Comparison of ENCODE assay signal across 8 cellular contexts in the genomic region with DNA sequence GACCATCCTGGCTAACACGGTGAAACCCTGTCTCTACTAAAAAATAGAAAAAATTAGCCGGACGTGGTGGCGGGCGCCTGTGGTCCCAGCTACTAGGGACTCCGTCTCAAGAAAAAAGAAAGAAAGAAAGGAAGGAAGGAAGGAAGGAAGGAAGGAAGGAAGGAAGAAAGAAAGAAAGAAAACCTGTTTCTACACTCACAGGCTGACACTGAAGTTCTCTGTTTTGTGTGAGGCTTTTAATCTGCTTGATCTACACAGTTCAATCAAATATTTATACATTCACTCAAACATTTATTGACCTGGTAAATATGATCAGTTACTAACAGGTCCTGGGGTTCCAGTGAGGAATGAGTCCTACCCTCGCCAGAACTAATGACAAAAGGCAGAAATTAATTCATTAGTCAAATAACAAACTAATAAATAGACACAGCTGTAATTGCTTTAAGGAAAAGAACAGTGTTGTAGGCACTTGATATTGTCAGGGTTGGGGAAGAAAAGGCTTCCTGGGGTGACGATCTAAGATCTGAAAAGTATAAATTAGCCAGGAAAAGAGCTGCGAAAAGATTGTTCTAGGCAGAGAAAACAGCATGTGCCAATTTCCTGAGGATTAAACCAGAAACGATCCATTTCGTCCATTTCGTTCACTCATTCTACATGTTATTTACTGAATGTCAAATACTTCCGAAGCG. TPM values are rescaled to one million over a fixed set of nuclear protein-coding genes. Genes with fewer than 3 reads are reported as not detected.
DNase-seq lines count a peak whose midpoint lies in the region; ATAC-seq, FAIRE-seq and TF ChIP-seq lines count a peak whose summit lies in the region.

No MANE protein-coding gene starts in this region.

- no peak overlapping the region for H4K8ac ChIP-seq in mesendoderm (ENCODE audit: low read depth, low read length)

- H3K27me3 ChIP-seq in left ventricle myocardium inferior (ENCODE audit: low read depth), result no peaks in the 10 kb centered on the region
- H3K27me3 ChIP-seq in body of pancreas, result no peaks in the 10 kb centered on the region
- H3K27me3 ChIP-seq in mesendoderm (ENCODE audit: insufficient read depth, low read length, poor library complexity), result no peaks in the 10 kb centered on the region
- no peaks in the 10 kb centered on the region for H3K27me3 ChIP-seq in uterus

- peak overlapping the region; percentile 89 for H3K27ac ChIP-seq in left ventricle myocardium inferior (replicated peaks)
- peak overlapping the region; percentile 82 to 88 (median 88) for H3K27ac ChIP-seq in body of pancreas
- no peak overlapping the region for H3K27ac ChIP-seq in mesendoderm (ENCODE audit: low read depth, low read length)
- H3K27ac ChIP-seq in uterus, result peak overlapping the region; percentile 86 to 91

- peak overlapping the region; percentile 57 for H3K9ac ChIP-seq in mesendoderm (ENCODE audit: low read length)

- peaks cover 16% of the 10 kb centered on the region for H3K79me1 ChIP-seq in mesendoderm (ENCODE audit: low read length)

- intact Hi-C loops in left ventricle myocardium inferior (cut with micrococcal nuclease) (no loop called here), Right ventricle myocardium inferior (cut with DNase I) (loop anchor here (1.0 to 5.0 kb wide), 4 partner anchors 27 to 73 kb away; a partner anchor contains a TSS), body of pancreas (cut with DNase I) (no loop called here), uterus (cut with DNase I; ENCODE audit: low total_unique reads) (no loop called here)

- no peak overlapping the region for H2BK120ac ChIP-seq in mesendoderm (ENCODE audit: low read depth, low read length)

- no peak for FAIRE-seq in D721Med (lab: Jason Lieb, UNC)

- 10 to 14% methylated on average over 14 of the region's 14 CpGs for WGBS in body of pancreas, 2 donors
- WGBS in mesendoderm (ENCODE audit: extremely low coverage, insufficient coverage, low lambda C conversion rate), result no CpG with 5 or more reads among the region's 14 CpGs

- H3K18ac ChIP-seq in mesendoderm (ENCODE audit: low read length), result no peak overlapping the region

- no peak overlapping the region for H2BK15ac ChIP-seq in mesendoderm (replicated peaks; ENCODE audit: low read depth)

- H3K4me3 ChIP-seq in left ventricle myocardium inferior, result peak overlapping the region; percentile 78
- H3K4me3 ChIP-seq in body of pancreas, result no peak overlapping the region
- no peak overlapping the region for H3K4me3 ChIP-seq in mesendoderm (ENCODE audit: low read length)
- peak overlapping the region; percentile 20 to 25 for H3K4me3 ChIP-seq in uterus

- no peak overlapping the region for H2AK5ac ChIP-seq in mesendoderm (ENCODE audit: low read length)

- no peak overlapping the region for H3K4ac ChIP-seq in mesendoderm (ENCODE audit: low read depth, low read length)

- no peak for DNase-seq in left ventricle myocardium inferior
- no peak for DNase-seq in Right ventricle myocardium inferior (ENCODE audit: missing footprints)
- DNase-seq in body of pancreas, result no peak
- DNase-seq in mesendoderm, result no peak
- DNase-seq in uterus, result no peak
- no peak for DNase-seq in NCI-H774 (lab: John Stamatoyannopoulos, UW)
- DNase-seq in DMS79 treated with DMSO at 0.1 percent for 48 hours (lab: John Stamatoyannopoulos, UW), result no peak
- DNase-seq in D721Med (ENCODE audit: insufficient read length, low spot score), result no peak

- H3K4me1 ChIP-seq in left ventricle myocardium inferior (peaks cover 61% of the 10 kb centered on the region), body of pancreas (peaks cover 52% of the 10 kb centered on the region), mesendoderm (ENCODE audit: control insufficient read depth, low read depth, low read length) (no peaks in the 10 kb centered on the region), uterus (peaks cover 3 to 20% of the 10 kb centered on the region in 2 donors)

- peak overlapping the region; percentile 59 for H3K56ac ChIP-seq in mesendoderm (ENCODE audit: low read length)

- no peak overlapping the region for H2BK5ac ChIP-seq in mesendoderm (ENCODE audit: low read length)

- TF ChIP-seq CTCF in left ventricle myocardium inferior (IDR thresholded peaks at IDR 0.05; ENCODE audit: borderline replicate concordance), result no peak
- no peak for TF ChIP-seq CTCF in body of pancreas (IDR thresholded peaks at IDR 0.05)
- no peak for TF ChIP-seq CTCF in uterus (IDR thresholded peaks at IDR 0.05)
- no peak for TF ChIP-seq CTCF in D721Med (IDR thresholded peaks at IDR 0.05; ENCODE audit: insufficient read depth, missing control alignments)

- H3K4me2 ChIP-seq in mesendoderm (ENCODE audit: low read length), result peak overlapping the region; percentile 46

- no peak overlapping the region for H3K23ac ChIP-seq in mesendoderm (ENCODE audit: low read length)

- TF ChIP-seq POLR2A in body of pancreas (IDR thresholded peaks at IDR 0.05) (no peak), uterus (IDR thresholded peaks at IDR 0.05) (no peak)

- H3K36me3 ChIP-seq in left ventricle myocardium inferior (no peaks in the 10 kb centered on the region), body of pancreas (replicated peaks in 1 of 2; ENCODE audit: insufficient read depth in 1 of 2, low read depth in 2 of 2) (no peaks in the 10 kb centered on the region), mesendoderm (ENCODE audit: control insufficient read depth, insufficient read depth, low read length) (no peaks in the 10 kb centered on the region), uterus (no peaks in the 10 kb centered on the region)

- peaks cover 61% of the 10 kb centered on the region for H3K79me2 ChIP-seq in mesendoderm (ENCODE audit: control insufficient read depth, insufficient read depth, low read length)

- H4K5ac ChIP-seq in mesendoderm (ENCODE audit: low read length), result no peak overlapping the region

- H3K9me3 ChIP-seq in left ventricle myocardium inferior (replicated peaks) (no peaks in the 10 kb centered on the region), body of pancreas (no peaks in the 10 kb centered on the region), uterus (no peaks in the 10 kb centered on the region)

- no peak for ATAC-seq in Right ventricle myocardium inferior
- no peak for ATAC-seq in body of pancreas

RNA-seq across cellular contexts. Expression of a gene that starts 0.8 kb away (rescaled TPM):
- total RNA-seq in left ventricle myocardium inferior, result 5.1 TPM
- total RNA-seq in Right ventricle myocardium inferior, result 5.9 TPM
- total RNA-seq in body of pancreas, result 1 to 10 TPM; 3.4 to 6.3 TPM
- 107 TPM for polyA plus RNA-seq in mesendoderm (2013, experiment 1 of 2)
- 110 TPM for polyA plus RNA-seq in mesendoderm (2013, experiment 2 of 2)
- total RNA-seq in uterus, result 10 to 100 TPM in 1 of 4 donors, 1 to 10 TPM in 2, under 1 TPM in 1; 0.59 to 12.9 (median 8.0) TPM

RNA-seq across cellular contexts. Expression of a gene that starts 1.3 kb away (rescaled TPM):
- total RNA-seq in left ventricle myocardium inferior (18.6 TPM), Right ventricle myocardium inferior (22.0 TPM), body of pancreas (10 to 100 TPM; 20.4 to 22.6 TPM), uterus (10 to 100 TPM; 11.8 to 69.3 (median 29.5) TPM)
- polyA plus RNA-seq in mesendoderm (2013, experiment 1 of 2), result 103 TPM
- polyA plus RNA-seq in mesendoderm (2013, experiment 2 of 2), result 105 TPM

RNA-seq across cellular contexts. Expression of a gene that starts 56.0 kb away (rescaled TPM):
- total RNA-seq in left ventricle myocardium inferior (113 TPM), Right ventricle myocardium inferior (119 TPM), body of pancreas (100 to 1,000 TPM in 1 of 2 donors, 10 to 100 TPM in 1; 64.6 to 107 TPM), uterus (100 to 1,000 TPM in 2 of 4 donors, 10 to 100 TPM in 2; 61.5 to 266 (median 90.0) TPM)
- polyA plus RNA-seq in mesendoderm (2013, experiment 1 of 2), result 29.1 TPM
- 28.3 TPM for polyA plus RNA-seq in mesendoderm (2013, experiment 2 of 2)

RNA-seq across cellular contexts. Expression of a gene that starts 58.3 kb away (rescaled TPM):
- total RNA-seq in left ventricle myocardium inferior (19.2 TPM), Right ventricle myocardium inferior (21.0 TPM), body of pancreas (1 to 10 TPM in 1 of 2 donors, under 1 TPM in 1; 0.99 to 7.5 TPM), uterus (10 to 100 TPM in 1 of 4 donors, 1 to 10 TPM in 1, under 1 TPM in 1, not detected in 1; 0.51 to 13.8 (median 5.8) TPM)
- polyA plus RNA-seq in mesendoderm (2013, experiment 1 of 2), result 10.3 TPM
- polyA plus RNA-seq in mesendoderm (2013, experiment 2 of 2), result 10.5 TPM

Comparison
In these comparisons a context has a peak if more than half of its experiments do, and no peak if none do; other contexts are left out.
1. H3K4me3 ChIP-seq: peak in left ventricle myocardium inferior (single experiment) and uterus (2 of 2); none in body of pancreas (0 of 2) and mesendoderm (single experiment).